ENCODE assay signal across 8 cellular contexts in genomic region chr1:113677250-113678158, GRCh38.
DNase-seq lines count a peak whose midpoint lies in the region; FAIRE-seq and TF ChIP-seq lines count a peak whose summit lies in the region.

No MANE protein-coding gene starts in this region.

- no peak overlapping the region for H2AK5ac ChIP-seq in H9 (ENCODE audit: insufficient read length, low read length)

- no peaks in the 10 kb centered on the region for H3K9me3 Mint-ChIP-seq in H9

- H3K56ac ChIP-seq in H9 (ENCODE audit: insufficient read length, low read depth, low read length): no peak overlapping the region

- H3K14ac ChIP-seq in H9 (ENCODE audit: insufficient read depth, low read length): no peak overlapping the region

- no peak overlapping the region for H2AFZ ChIP-seq in H9 (ENCODE audit: low read length)

- no peak overlapping the region for H3K4ac ChIP-seq in H9 (ENCODE audit: low read depth, low read length)

- H2BK5ac ChIP-seq in H9 (ENCODE audit: insufficient read length, low read length): no peak overlapping the region

- H4K5ac ChIP-seq in H9 (ENCODE audit: insufficient read length, low read depth, low read length): no peak overlapping the region

- no peaks in the 10 kb centered on the region for H3K9me3 ChIP-seq in H9 (ENCODE audit: control insufficient read depth, low read depth, low read length)
- H3K9me3 ChIP-seq in breast epithelium: no peaks in the 10 kb centered on the region

- H3K9ac ChIP-seq in H9 (ENCODE audit: extremely low read depth, insufficient read length, low read length): no peak overlapping the region

- no peak overlapping the region for H4K8ac ChIP-seq in H9 (replicated peaks; ENCODE audit: insufficient read length, low read depth, low read length)

- H4K20me1 ChIP-seq in H9 (ENCODE audit: control insufficient read depth, insufficient read depth, insufficient read length): no peaks in the 10 kb centered on the region

- H2BK12ac ChIP-seq in H9 (ENCODE audit: insufficient read length, low read depth, low read length): no peak overlapping the region

- no peaks in the 10 kb centered on the region for H3K79me1 ChIP-seq in H9 (ENCODE audit: insufficient read depth, low read depth, low read length, poor library complexity, severe bottlenecking)

- H4K91ac ChIP-seq in H9 (ENCODE audit: insufficient read length, low read depth, low read length): no peak overlapping the region

- H3K4me3 ChIP-seq in breast epithelium: no peak overlapping the region

- no peak overlapping the region for H2BK20ac ChIP-seq in H9 (ENCODE audit: low read depth, low read length, poor library complexity, severe bottlenecking)

- no peak overlapping the region for H3K18ac ChIP-seq in H9 (ENCODE audit: insufficient read length, low read depth, low read length)

- no peak for TF ChIP-seq POLR2A in breast epithelium (IDR thresholded peaks at IDR 0.05)

- H3K27ac Mint-ChIP-seq in H9: no peak overlapping the region; a peak in 1 of 7 replicates

- peak; percentile 15 for DNase-seq in COLO829 (ENCODE audit: low spot score)
- DNase-seq in H9: no peak
- DNase-seq in NCI-H748 (lab: John Stamatoyannopoulos, UW; ENCODE audit: unreplicated experiment): peak; percentile 50
- DNase-seq in breast epithelium (ENCODE audit: low spot score in 2 of 2): no peak
- peak; percentile 85 for DNase-seq in kidney tubule cell (ENCODE audit: low spot score)
- DNase-seq in urothelium cell line (ENCODE audit: low spot score): peak; percentile 52
- DNase-seq in activated effector memory CD4-positive, alpha-beta T cell treated with Interleukin-2 at 50 U/mL for 16 hours: no peak
- DNase-seq in NK-92 (lab: John Stamatoyannopoulos, UW; ENCODE audit: unreplicated experiment): no peak

- no peaks in the 10 kb centered on the region for H3K4me1 ChIP-seq in H9 (ENCODE audit: insufficient read depth, low read length)
- H3K4me1 ChIP-seq in breast epithelium: no peaks in the 10 kb centered on the region

- H3K79me2 ChIP-seq in H9 (ENCODE audit: insufficient read depth, low read length): no peaks in the 10 kb centered on the region

- WGBS in H9 (ENCODE audit: extremely low coverage, insufficient read length, low lambda C conversion rate): no CpG with 5 or more reads among the region's 7 CpGs

- no peaks in the 10 kb centered on the region for H3K27me3 Mint-ChIP-seq in H9 (ENCODE audit: low read depth)

- no peak overlapping the region for H3K27ac ChIP-seq in H9 (ENCODE audit: insufficient read length, low read depth, low read length)
- no peak overlapping the region for H3K27ac ChIP-seq in breast epithelium

- FAIRE-seq in urothelium cell line (lab: Jason Lieb, UNC): no peak

- no peaks in the 10 kb centered on the region for H3K36me3 ChIP-seq in breast epithelium

- no peak overlapping the region for H2BK120ac ChIP-seq in H9 (ENCODE audit: low read depth, low read length, poor library complexity, severe bottlenecking)

- no peak overlapping the region for H3K4me3 Mint-ChIP-seq in H9

- H3K27me3 ChIP-seq in H9 (ENCODE audit: insufficient read depth, low read length) (no peaks in the 10 kb centered on the region), breast epithelium (no peaks in the 10 kb centered on the region)

- H2BK15ac ChIP-seq in H9 (ENCODE audit: low read depth, low read length): no peak overlapping the region

- peaks cover 13 to 14% of the 10 kb centered on the region in 2 experiments for H3K4me1 Mint-ChIP-seq in H9

- intact Hi-C loops in breast epithelium (cut with DNase I; ENCODE audit: low total_unique reads): loop anchor here (10.0 kb wide), 1 partner anchor 533 kb away; no protein-coding TSS in a partner anchor

- H3T11ph ChIP-seq in H9 (ENCODE audit: low read length): no peak overlapping the region

- no peak overlapping the region for H3K23ac ChIP-seq in H9 (ENCODE audit: insufficient read length, low read depth, low read length)

- H3K36me3 Mint-ChIP-seq in H9 (ENCODE audit: insufficient read depth in 1 of 3, low read depth in 3 of 3): no peaks in the 10 kb centered on the region; a peak in 2 of 7 replicates

- H3K23me2 ChIP-seq in H9 (ENCODE audit: insufficient read length, low read depth, low read length, poor library complexity, severe bottlenecking): no peaks in the 10 kb centered on the region

- no peak overlapping the region for H3K4me2 ChIP-seq in H9 (ENCODE audit: insufficient read depth, insufficient read length, low read length)

- TF ChIP-seq CTCF in H9 (conservative IDR thresholded peaks at IDR 0.05): peak; percentile 73
- peak; percentile 56 to 67 (median 64) for TF ChIP-seq CTCF in breast epithelium (IDR thresholded peaks at IDR 0.05)

Comparison
In these comparisons a context has a peak if more than half of its experiments do, and no peak if none do; other contexts are left out.
1. DNase-seq: peak in COLO829 (single experiment), NCI-H748 (single experiment), kidney tubule cell (single experiment) and urothelium cell line (single experiment); none in H9 (single experiment), breast epithelium (0 of 2), activated effector memory CD4-positive, alpha-beta T cell treated with Interleukin-2 at 50 U/mL for 16 hours (single experiment) and NK-92 (single experiment).